ENCODE assay signal across 8 cellular contexts in genomic region chr17:77423589-77424451, GRCh38.
DNase-seq lines count a peak whose midpoint lies in the region; ATAC-seq lines count a peak whose summit lies in the region.

No MANE protein-coding gene starts in this region.

- ATAC-seq in left lobe of liver (peak; percentile 64), HG02852 (IDR thresholded peaks at IDR 0.05; ENCODE audit: unreplicated experiment) (no peak), GM19452 (IDR thresholded peaks at IDR 0.05; ENCODE audit: unreplicated experiment) (no peak)

- DNase-seq in LHCN-M2 (ENCODE audit: low read depth), result peak; percentile 96
- DNase-seq in caudate nucleus (lab: John Stamatoyannopoulos, UW), result peak in 51 of 61 donors; percentile 21 to 87 (median 47)
- peak; percentile 88 for DNase-seq in left lobe of liver (ENCODE audit: low spot score)
- peak in 44 of 49 donors; percentile 18 to 97 (median 68) for DNase-seq in substantia nigra (lab: John Stamatoyannopoulos, UW)
- no peak for DNase-seq in NCI-H345 (lab: John Stamatoyannopoulos, UW)
- DNase-seq in activated CD4-positive, CD25-positive, alpha-beta regulatory T cell (lab: John Stamatoyannopoulos, UW), result no peak

- H3K27ac ChIP-seq in caudate nucleus (ENCODE audit: low read depth, low read length) (peak overlapping the region; percentile 79), substantia nigra (ENCODE audit: low read depth, low read length, poor library complexity, severe bottlenecking) (peak overlapping the region; percentile 55)

Comparison
In these comparisons a context has a peak if more than half of its experiments do, and no peak if none do; other contexts are left out.
1. DNase-seq: peak in LHCN-M2 (single experiment), caudate nucleus (51 of 61), left lobe of liver (single experiment) and substantia nigra (44 of 49); none in NCI-H345 (single experiment) and activated CD4-positive, CD25-positive, alpha-beta regulatory T cell (0 of 4).